ENCODE assay signal across 15 cellular contexts in genomic region chr12:18382486-18382885, GRCh38.
A peak's percentile ranks its signal among the peaks of the same experiment; 100 is the strongest.
DNase-seq lines count a peak whose midpoint lies in the region; ATAC-seq, FAIRE-seq and TF ChIP-seq lines count a peak whose summit lies in the region.
"Had no signal": no experiment of that assay in that cellular context is flagged by ENCODE, and none has a peak within 500 bp of the region (broad histone marks: within the 10 kb centered on the region; RNA-seq: fewer than 3 reads in every experiment).

No MANE protein-coding gene starts in this region.

- no peak for ATAC-seq in HepG2
- ATAC-seq in lower lobe of right lung, result no peak
- ATAC-seq: activated CD8-positive, alpha-beta T cell treated with anti-CD3 and anti-CD28 coated beads, Interleukin-2, amount 10 ng/mL, durations not matched to agents 7 days and 5 days; GM12878 had no signal

- no peaks in the 10 kb centered on the region for H3K27me3 ChIP-seq in ACC112 (ENCODE audit: insufficient read depth, low read length)
- H3K27me3 ChIP-seq in mammary epithelial cell (ENCODE audit: insufficient read depth, low read length), result no peaks in the 10 kb centered on the region
- no peaks in the 10 kb centered on the region for H3K27me3 ChIP-seq in mesenchymal stem cell (ENCODE audit: control insufficient read depth in 1 of 2, insufficient read depth in 1 of 2, low read length in 2 of 2)
- no peaks in the 10 kb centered on the region for H3K27me3 ChIP-seq in HepG2 (ENCODE audit: control insufficient read depth in 1 of 2, insufficient read depth in 2 of 2, low read length in 2 of 2)
- H3K27me3 ChIP-seq in lower lobe of right lung (ENCODE audit: low read depth), result no peaks in the 10 kb centered on the region

- intact Hi-C loops in mammary epithelial cell (cut with micrococcal nuclease), result loop anchor here (5.0 kb wide), 1 partner anchor 120 kb away; the partner anchor contains the start of gene PIK3C2G
- intact Hi-C loops in HepG2 (cut with micrococcal nuclease; ENCODE audit: unreplicated experiment), result no loop called here
- intact Hi-C loops in lower lobe of right lung (cut with DNase I), result no loop called here

- H4K20me1 ChIP-seq in mammary epithelial cell (ENCODE audit: insufficient read depth, low read length) (no peaks in the 10 kb centered on the region), HepG2 (ENCODE audit: insufficient read depth, low read length) (no peaks in the 10 kb centered on the region)

- H3K79me1 ChIP-seq in mesenchymal stem cell (replicated peaks; ENCODE audit: low read length, poor library complexity, severe bottlenecking), result no peaks in the 10 kb centered on the region

- H3K4me3 ChIP-seq in ACC112 (ENCODE audit: low read depth, low read length), result peak overlapping the region; percentile 45; the same call in 1 of the 2 replicates
- no peak overlapping the region for H3K4me3 ChIP-seq in mammary epithelial cell (replicated peaks in 1 of 3; ENCODE audit: insufficient read depth in 1 of 3, low read depth in 2 of 3, low read length in 3 of 3)
- H3K4me3 ChIP-seq in mesenchymal stem cell (ENCODE audit: insufficient read depth in 1 of 2, low read depth in 1 of 2, low read length in 2 of 2), result no peak overlapping the region
- no peak overlapping the region for H3K4me3 ChIP-seq in HepG2 (replicated peaks in 1 of 3; ENCODE audit: insufficient read depth in 1 of 3, low read depth in 2 of 3, low read length in 3 of 3)
- no peak overlapping the region for H3K4me3 ChIP-seq in lower lobe of right lung
- H3K4me3 ChIP-seq: GM12878, ovary had no signal

- H3K79me2 ChIP-seq in ACC112 (ENCODE audit: control insufficient read depth, insufficient read depth, low read length, unreplicated experiment) (no peaks in the 10 kb centered on the region), mammary epithelial cell (ENCODE audit: insufficient read depth, low read length) (no peaks in the 10 kb centered on the region), HepG2 (ENCODE audit: insufficient read depth, low read length) (no peaks in the 10 kb centered on the region)

- H3K9ac ChIP-seq in mammary epithelial cell (ENCODE audit: insufficient read depth, low read length) (no peak overlapping the region), mesenchymal stem cell (ENCODE audit: low read length) (no peak overlapping the region), HepG2 (ENCODE audit: insufficient read depth, low read depth, low read length) (no peak overlapping the region)

- H3K4me1 ChIP-seq in ACC112 (ENCODE audit: control insufficient read depth, insufficient read depth, low read length, unreplicated experiment), result peaks cover 16% of the 10 kb centered on the region
- peaks cover 20% of the 10 kb centered on the region for H3K4me1 ChIP-seq in mammary epithelial cell (ENCODE audit: insufficient read depth, low read length)
- no peaks in the 10 kb centered on the region for H3K4me1 ChIP-seq in mesenchymal stem cell (ENCODE audit: control insufficient read depth, insufficient read depth, low read depth, low read length)
- peaks cover 12% of the 10 kb centered on the region for H3K4me1 ChIP-seq in HepG2 (ENCODE audit: insufficient read depth, low read length)
- peaks cover 7% of the 10 kb centered on the region for H3K4me1 ChIP-seq in lower lobe of right lung

- CTCF ChIA-PET in mammary epithelial cell (lab: Charles Lee; ENCODE audit: low non-redundant PET), result no interaction called here
- CTCF ChIA-PET in HepG2 (lab: Yijun Ruan, JAX; ENCODE audit: low intra/inter-chr PET ratio, low total read pairs), result no interaction called here

- no TSS peak for BruUV-seq in mammary epithelial cell (replicated peaks; lab: Mats Ljungman, UMichigan)
- no TSS peak for BruUV-seq in HepG2 (replicated peaks; lab: Mats Ljungman, UMichigan)

- no peak overlapping the region for H4K91ac ChIP-seq in mesenchymal stem cell (ENCODE audit: low read length)

- H3K36me3 ChIP-seq in ACC112 (ENCODE audit: insufficient read depth, low read length), result no peaks in the 10 kb centered on the region
- no peaks in the 10 kb centered on the region for H3K36me3 ChIP-seq in mammary epithelial cell (ENCODE audit: insufficient read depth, low read length)
- no peaks in the 10 kb centered on the region for H3K36me3 ChIP-seq in mesenchymal stem cell (ENCODE audit: control insufficient read depth in 1 of 2, insufficient read depth in 2 of 2, low read depth in 1 of 2, low read length in 2 of 2)
- H3K36me3 ChIP-seq in HepG2 (replicated peaks in 1 of 2; ENCODE audit: control insufficient read depth in 1 of 2, insufficient read depth in 2 of 2, low read length in 2 of 2), result no peaks in the 10 kb centered on the region
- no peaks in the 10 kb centered on the region for H3K36me3 ChIP-seq in lower lobe of right lung
- H3K36me3 ChIP-seq: ovary had no signal

- no peak for TF ChIP-seq POLR2A in HepG2 (IDR thresholded peaks at IDR 0.05; ENCODE audit: insufficient read depth in 1 of 2, low read depth in 2 of 2, low read length in 2 of 2)

- no peak overlapping the region for H2BK15ac ChIP-seq in mesenchymal stem cell (ENCODE audit: low read depth, poor library complexity, severe bottlenecking)

- H3K9me3 ChIP-seq in mammary epithelial cell (replicated peaks; ENCODE audit: insufficient read depth, low read length), result no peaks in the 10 kb centered on the region
- no peaks in the 10 kb centered on the region for H3K9me3 ChIP-seq in mesenchymal stem cell (ENCODE audit: control insufficient read depth, low read length)
- no peaks in the 10 kb centered on the region for H3K9me3 ChIP-seq in HepG2 (ENCODE audit: low read length)
- no peaks in the 10 kb centered on the region for H3K9me3 ChIP-seq in lower lobe of right lung
- H3K9me3 ChIP-seq: ovary had no signal

- 96% methylated on average over 2 of the region's 3 CpGs for WGBS in mammary epithelial cell (ENCODE audit: low coverage, missing lambda C conversion rate)
- WGBS in mesenchymal stem cell, result 100% methylated on average over 1 of the region's 3 CpGs
- 27% methylated on average over 3 of the region's 3 CpGs for WGBS in HepG2 (ENCODE audit: low lambda C conversion rate)

- in situ Hi-C loops in mammary epithelial cell (cut with MboI; ENCODE audit: low sequenced_read_pairs in 2 of 2), result no loop called here
- in situ Hi-C loops in HepG2 (cut with HindIII; ENCODE audit: extremely low pct_ligation_motif_present, low pct_unique_long_range_greater_than_20kb), result no loop called here

- FAIRE-seq in HepG2 (lab: Jason Lieb, UNC), result no peak
- FAIRE-seq: bronchial epithelial cell, GM12878 had no signal

- no peak overlapping the region for H4K8ac ChIP-seq in mesenchymal stem cell (ENCODE audit: low read length)

- no peak overlapping the region for H3K23ac ChIP-seq in mesenchymal stem cell (ENCODE audit: low read length in 2 of 2)

- no peak overlapping the region for H2BK120ac ChIP-seq in mesenchymal stem cell (ENCODE audit: low read depth, low read length)

- TF ChIP-seq CTCF in mammary epithelial cell (conservative IDR thresholded peaks at IDR 0.05 in 1 of 2, IDR thresholded peaks at IDR 0.05 in 1 of 2; ENCODE audit: extremely low read depth in 1 of 2, insufficient read depth in 1 of 2, low read depth in 1 of 2, low read length in 2 of 2) (no peak), HepG2 (CRISPR knock-in tag; IDR thresholded peaks at IDR 0.05) (no peak), lower lobe of right lung (IDR thresholded peaks at IDR 0.05) (no peak)

- TF ChIP-seq RAD21 in HepG2 (CRISPR knock-in tag; IDR thresholded peaks at IDR 0.05), result no peak

- H3K27ac ChIP-seq in ACC112 (ENCODE audit: low read depth, low read length) (peak overlapping the region; percentile 69), mammary epithelial cell (ENCODE audit: insufficient read depth, low read depth, low read length) (no peak overlapping the region), mesenchymal stem cell (ENCODE audit: low read length, poor library complexity, severe bottlenecking) (peak overlapping the region; percentile 13), HepG2 (ENCODE audit: extremely low read length, insufficient read depth, low read length) (no peak overlapping the region), lower lobe of right lung (no peak overlapping the region)
- H3K27ac ChIP-seq: ovary had no signal

- DNase-seq in HS-5 (ENCODE audit: low read depth) (peak; percentile 10), mammary epithelial cell (no peak), mesenchymal stem cell (peak; percentile 43), HepG2 (ENCODE audit: low spot score) (no peak), lower lobe of right lung (no peak), SHP77 treated with DMSO at 0.1 percent for 48 hours (lab: John Stamatoyannopoulos, UW) (no peak), NCI-H128 (lab: John Stamatoyannopoulos, UW; ENCODE audit: unreplicated experiment) (no peak)
- DNase-seq: activated CD8-positive, alpha-beta T cell treated with anti-CD3 and anti-CD28 coated beads, Interleukin-2, amount 10 ng/mL, durations not matched to agents 7 days and 5 days; activated gamma-delta T cell; DMS53; NCI-H1694 treated with DMSO at 0.1 percent for 48 hours; ovary had no signal

- H3K14ac ChIP-seq in mesenchymal stem cell (ENCODE audit: low read length in 2 of 2), result no peak overlapping the region

- H2BK12ac ChIP-seq in mesenchymal stem cell (ENCODE audit: low read length in 2 of 2), result no peak overlapping the region

- TF ChIP-seq EP300 in HepG2 (IDR thresholded peaks at IDR 0.05; ENCODE audit: low read depth in 2 of 2, low read length in 2 of 2) (no peak), HepG2 (CRISPR knock-in tag; IDR thresholded peaks at IDR 0.05; ENCODE audit: borderline replicate concordance) (no peak)

- POLR2A ChIA-PET in HepG2 (lab: Yijun Ruan, JAX), result no interaction called here

- no peak overlapping the region for H2BK5ac ChIP-seq in mesenchymal stem cell (ENCODE audit: low read depth, low read length, poor library complexity, severe bottlenecking)

- H3K4me2 ChIP-seq in mammary epithelial cell (ENCODE audit: insufficient read depth, low read depth, low read length) (peak overlapping the region; percentile 28), mesenchymal stem cell (ENCODE audit: low read length, poor library complexity, severe bottlenecking) (no peak overlapping the region), HepG2 (ENCODE audit: low read depth, low read length) (no peak overlapping the region)

- no peak overlapping the region for H3K18ac ChIP-seq in mesenchymal stem cell (ENCODE audit: low read depth in 1 of 2, low read length in 2 of 2)

- dilution Hi-C loops in mammary epithelial cell (cut with HindIII; ENCODE audit: low sequenced_read_pairs), result no loop called here

- no peak overlapping the region for H2AK5ac ChIP-seq in mesenchymal stem cell (ENCODE audit: low read length, severe bottlenecking)

- H3K4ac ChIP-seq in mesenchymal stem cell (ENCODE audit: low read depth in 1 of 2, low read length in 2 of 2), result no peak overlapping the region

- H2AFZ ChIP-seq in ACC112 (ENCODE audit: low read length, unreplicated experiment) (no peak overlapping the region), mammary epithelial cell (ENCODE audit: low read depth, low read length) (no peak overlapping the region), mesenchymal stem cell (ENCODE audit: low read depth, low read length) (no peak overlapping the region), HepG2 (ENCODE audit: low read length) (no peak overlapping the region)

TF ChIP-seq in HepG2, 621 proteins besides CTCF, POLR2A, EP300 and RAD21 (continues in another document):
- TF ChIP-seq PCBP1 (IDR thresholded peaks at IDR 0.05; ENCODE audit: borderline replicate concordance, low read depth, low read length) (no peak), MAFG (CRISPR knock-in tag; IDR thresholded peaks at IDR 0.05) (no peak)

Comparison
In these comparisons a context has a peak if more than half of its experiments do, and no peak if none do; other contexts are left out.
1. H3K27ac ChIP-seq: peak in ACC112 (single experiment) and mesenchymal stem cell (single experiment); none in mammary epithelial cell (single experiment), HepG2 (single experiment) and lower lobe of right lung (single experiment).
2. DNase-seq: peak in HS-5 (single experiment) and mesenchymal stem cell (single experiment); none in mammary epithelial cell (single experiment), HepG2 (single experiment), lower lobe of right lung (single experiment), SHP77 treated with DMSO at 0.1 percent for 48 hours (single experiment) and NCI-H128 (single experiment).